ENCODE assay signal across 17 cellular contexts in genomic region chr10:132258423-132258822, GRCh38. TPM values are rescaled to one million over a fixed set of nuclear protein-coding genes. Genes with fewer than 3 reads are reported as not detected.
DNase-seq lines count a peak whose midpoint lies in the region; ATAC-seq lines count a peak whose summit lies in the region.
"Had no signal": no experiment of that assay in that cellular context is flagged by ENCODE, and none has a peak within 500 bp of the region (broad histone marks: within the 10 kb centered on the region; RNA-seq: fewer than 3 reads in every experiment).

No MANE protein-coding gene starts in this region.

- H3K79me1 ChIP-seq in neuronal stem cell (ENCODE audit: low read depth, low read length) = no peaks in the 10 kb centered on the region

- intact Hi-C loops in activated CD4-positive, alpha-beta T cell treated with anti-CD3 and anti-CD28 coated beads for 36 hours (cut with DNase I, micrococcal nuclease) = no loop called here

- no peak overlapping the region for H3K23ac ChIP-seq in neuronal stem cell (ENCODE audit: low read depth, low read length, poor library complexity)

- H2BK120ac ChIP-seq in neuronal stem cell (ENCODE audit: low read depth, low read length) = no peak overlapping the region

- no peak overlapping the region for H3K4me2 ChIP-seq in neuronal stem cell (ENCODE audit: insufficient read depth, low read length, poor library complexity, severe bottlenecking)
- H3K4me2 ChIP-seq: A549 had no signal

- no peaks in the 10 kb centered on the region for H3K9me3 ChIP-seq in neuronal stem cell (replicated peaks in 1 of 2; ENCODE audit: control insufficient read depth in 2 of 2, insufficient read depth in 1 of 2, low read depth in 1 of 2, low read length in 2 of 2)
- H3K9me3 ChIP-seq: A549; BLaER1 treated with 17β-estradiol and CSF1 and Interleukin-3, amounts not matched to agents 10 nM and 100 nM; Caco-2 had no signal

- no peak overlapping the region for H2AFZ ChIP-seq in neuronal stem cell (ENCODE audit: low read length)

- no peak overlapping the region for H4K91ac ChIP-seq in neuronal stem cell (ENCODE audit: low read depth, low read length, poor library complexity)

- DNase-seq in activated CD4-positive, alpha-beta T cell treated with anti-CD3 and anti-CD28 coated beads, Interleukin-2, amount 10 ng/mL, durations not matched to agents 7 days and 5 days = no peak
- DNase-seq in activated CD4-positive, alpha-beta T cell treated with anti-CD3 and anti-CD28 coated beads for 36 hours = no peak
- no peak for DNase-seq in neuronal stem cell (ENCODE audit: low spot score)
- DNase-seq in retina = no peak
- no peak for DNase-seq in OCI-M2 (lab: John Stamatoyannopoulos, UW; ENCODE audit: unreplicated experiment)
- DNase-seq: AML-193; Caco-2; Calu3; CD4-positive, alpha-beta T cell; DMS79 treated with DMSO at 0.1 percent for 48 hours; GF-D8 had no signal

- peak overlapping the region; percentile 13 for H3K27ac Mint-ChIP-seq in activated CD4-positive, alpha-beta T cell treated with anti-CD3 and anti-CD28 coated beads, Interleukin-2, amount 10 ng/mL, durations not matched to agents 7 days and 5 days
- H3K27ac Mint-ChIP-seq in activated CD4-positive, alpha-beta T cell treated with anti-CD3 and anti-CD28 coated beads for 36 hours = no peak overlapping the region
- H3K27ac Mint-ChIP-seq: B cell; CD4-positive, alpha-beta T cell; CD8-positive, alpha-beta T cell had no signal

- no peaks in the 10 kb centered on the region for H3K36me3 Mint-ChIP-seq in activated CD4-positive, alpha-beta T cell treated with anti-CD3 and anti-CD28 coated beads, Interleukin-2, amount 10 ng/mL, durations not matched to agents 7 days and 5 days (ENCODE audit: low read depth)
- no peaks in the 10 kb centered on the region for H3K36me3 Mint-ChIP-seq in activated CD4-positive, alpha-beta T cell treated with anti-CD3 and anti-CD28 coated beads for 36 hours (ENCODE audit: low read depth)
- H3K36me3 Mint-ChIP-seq: CD8-positive, alpha-beta T cell had no signal

- no peak overlapping the region for H3K27ac ChIP-seq in neuronal stem cell (replicated peaks; ENCODE audit: low read length)
- H3K27ac ChIP-seq: 22Rv1; BLaER1 treated with 17β-estradiol and CSF1 and Interleukin-3, amounts not matched to agents 10 nM and 100 nM; C4-2B had no signal

- CTCF ChIA-PET in activated CD4-positive, alpha-beta T cell treated with anti-CD3 and anti-CD28 coated beads, Interleukin-2, amount 10 ng/mL, durations not matched to agents 7 days and 5 days (lab: Charles Lee) = no interaction called here
- CTCF ChIA-PET in activated CD4-positive, alpha-beta T cell treated with anti-CD3 and anti-CD28 coated beads for 36 hours (lab: Charles Lee) = no interaction called here

- H3K27me3 Mint-ChIP-seq in activated CD4-positive, alpha-beta T cell treated with anti-CD3 and anti-CD28 coated beads, Interleukin-2, amount 10 ng/mL, durations not matched to agents 7 days and 5 days = no peaks in the 10 kb centered on the region
- H3K27me3 Mint-ChIP-seq in activated CD4-positive, alpha-beta T cell treated with anti-CD3 and anti-CD28 coated beads for 36 hours = no peaks in the 10 kb centered on the region
- H3K27me3 Mint-ChIP-seq: CD4-positive, alpha-beta T cell had no signal

- ATAC-seq in activated CD4-positive, alpha-beta T cell treated with anti-CD3 and anti-CD28 coated beads for 36 hours = no peak
- ATAC-seq: CD8-positive, alpha-beta T cell had no signal

- H3K4me3 Mint-ChIP-seq in activated CD4-positive, alpha-beta T cell treated with anti-CD3 and anti-CD28 coated beads, Interleukin-2, amount 10 ng/mL, durations not matched to agents 7 days and 5 days = no peak overlapping the region
- H3K4me3 Mint-ChIP-seq in activated CD4-positive, alpha-beta T cell treated with anti-CD3 and anti-CD28 coated beads for 36 hours = no peak overlapping the region
- H3K4me3 Mint-ChIP-seq: B cell; CD4-positive, alpha-beta T cell; CD8-positive, alpha-beta T cell had no signal

- POLR2A ChIA-PET in activated CD4-positive, alpha-beta T cell treated with anti-CD3 and anti-CD28 coated beads, Interleukin-2, amount 10 ng/mL, durations not matched to agents 7 days and 5 days (lab: Charles Lee) = no interaction called here
- POLR2A ChIA-PET in activated CD4-positive, alpha-beta T cell treated with anti-CD3 and anti-CD28 coated beads for 36 hours (lab: Charles Lee) = no interaction called here

- peaks cover 0 to 3% (median 0%) of the 10 kb centered on the region in 3 experiments for H3K27me3 ChIP-seq in neuronal stem cell (ENCODE audit: control insufficient read depth in 3 of 3, insufficient read depth in 3 of 3, low read depth in 1 of 3, low read length in 3 of 3)

- no peak overlapping the region for H3K4ac ChIP-seq in neuronal stem cell (ENCODE audit: low read length)

- no peak overlapping the region for H2BK5ac ChIP-seq in neuronal stem cell (ENCODE audit: low read length)

- no CpG with 5 or more reads among the region's 23 CpGs for WGBS in neuronal stem cell (ENCODE audit: extremely low coverage in 2 of 2, insufficient read length in 2 of 2, insufficient replicate concordance in 1 of 2), 2 donors

- no peak overlapping the region for H4K8ac ChIP-seq in neuronal stem cell (ENCODE audit: low read depth, low read length)

- peak overlapping the region; percentile 5 for H2BK15ac ChIP-seq in neuronal stem cell (ENCODE audit: low read length)

- H3K4me3 ChIP-seq in neuronal stem cell (ENCODE audit: low read length in 2 of 2) = no peak overlapping the region
- H3K4me3 ChIP-seq: A549; BLaER1 treated with 17β-estradiol and CSF1 and Interleukin-3, amounts not matched to agents 10 nM and 100 nM had no signal

- H3K36me3 ChIP-seq in neuronal stem cell (replicated peaks in 1 of 2; ENCODE audit: control insufficient read depth in 2 of 2, insufficient read depth in 2 of 2, low read length in 2 of 2) = no peaks in the 10 kb centered on the region
- H3K36me3 ChIP-seq: BLaER1 treated with 17β-estradiol and CSF1 and Interleukin-3, amounts not matched to agents 10 nM and 100 nM had no signal

- peaks cover 4 to 7% of the 10 kb centered on the region in 2 donors for H3K4me1 ChIP-seq in neuronal stem cell (ENCODE audit: control insufficient read depth in 2 of 2, insufficient read depth in 1 of 2, low read depth in 1 of 2, low read length in 2 of 2)
- H3K4me1 ChIP-seq: Caco-2 had no signal

- H2BK12ac ChIP-seq in neuronal stem cell (ENCODE audit: low read length) = peak overlapping the region; percentile 52

- no peak overlapping the region for H3K9ac ChIP-seq in neuronal stem cell (ENCODE audit: low read depth, low read length, poor library complexity)
- H3K9ac ChIP-seq: BLaER1 treated with 17β-estradiol and CSF1 and Interleukin-3, amounts not matched to agents 10 nM and 100 nM had no signal

- H3K9me3 Mint-ChIP-seq in activated CD4-positive, alpha-beta T cell treated with anti-CD3 and anti-CD28 coated beads, Interleukin-2, amount 10 ng/mL, durations not matched to agents 7 days and 5 days = no peaks in the 10 kb centered on the region
- no peaks in the 10 kb centered on the region for H3K9me3 Mint-ChIP-seq in activated CD4-positive, alpha-beta T cell treated with anti-CD3 and anti-CD28 coated beads for 36 hours (ENCODE audit: low read depth)
- H3K9me3 Mint-ChIP-seq: CD4-positive, alpha-beta T cell; CD8-positive, alpha-beta T cell had no signal

- peak overlapping the region; percentile 86 for H3K18ac ChIP-seq in neuronal stem cell (ENCODE audit: low read length)

- peaks cover 31% of the 10 kb centered on the region for H3K4me1 Mint-ChIP-seq in activated CD4-positive, alpha-beta T cell treated with anti-CD3 and anti-CD28 coated beads, Interleukin-2, amount 10 ng/mL, durations not matched to agents 7 days and 5 days
- peaks cover 15% of the 10 kb centered on the region for H3K4me1 Mint-ChIP-seq in activated CD4-positive, alpha-beta T cell treated with anti-CD3 and anti-CD28 coated beads for 36 hours
- H3K4me1 Mint-ChIP-seq: B cell had no signal

- H2AK5ac ChIP-seq in neuronal stem cell (ENCODE audit: low read depth, low read length) = peak overlapping the region; percentile 86

- H3K14ac ChIP-seq in neuronal stem cell (ENCODE audit: low read length) = peak overlapping the region; percentile 79

RNA-seq across cellular contexts. Expression of gene STK32C, which starts 49.3 kb away (rescaled TPM):
- total RNA-seq in activated CD4-positive, alpha-beta T cell treated with anti-CD3 and anti-CD28 coated beads, Interleukin-2, amount 10 ng/mL, durations not matched to agents 7 days and 5 days = 10 to 100 TPM; 11.1 to 15.2 TPM
- total RNA-seq in activated CD4-positive, alpha-beta T cell treated with anti-CD3 and anti-CD28 coated beads for 36 hours = 10 to 100 TPM; 15.8 to 19.9 TPM
- 20.6 TPM for polyA plus RNA-seq in neuronal stem cell (2013, experiment 1 of 2)
- polyA plus RNA-seq in neuronal stem cell (2013, experiment 2 of 2) = 21.2 TPM
